Comparison of ENCODE assay signal across 10 cellular contexts in the genomic region with DNA sequence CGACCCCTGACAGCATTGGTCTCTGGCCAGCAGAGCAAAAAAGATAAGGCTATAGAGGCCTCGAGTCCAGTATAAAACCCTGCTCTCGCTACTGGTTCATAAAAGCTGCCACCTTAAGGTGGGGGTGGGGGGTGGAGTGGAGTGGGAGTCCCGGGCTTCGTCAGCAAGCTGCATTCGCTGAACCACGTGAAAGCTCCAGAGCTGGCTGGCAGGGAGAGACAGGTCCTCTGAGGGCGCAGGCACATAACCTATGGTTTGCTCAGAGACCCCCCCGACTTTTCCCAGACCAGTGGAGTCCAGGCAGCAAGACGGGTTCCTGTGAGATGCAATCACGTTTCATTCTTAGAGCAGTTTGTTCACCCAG. TPM values are rescaled to one million over a fixed set of nuclear protein-coding genes. Genes with fewer than 3 reads are reported as not detected.
DNase-seq lines count a peak whose midpoint lies in the region; ATAC-seq, FAIRE-seq and TF ChIP-seq lines count a peak whose summit lies in the region.
"Had no signal": no experiment of that assay in that cellular context is flagged by ENCODE, and none has a peak within 500 bp of the region (broad histone marks: within the 10 kb centered on the region; RNA-seq: fewer than 3 reads in every experiment).

No MANE protein-coding gene starts in this region.

- H3K36me3 ChIP-seq in HAP-1 (replicated peaks) (peaks cover 3% of the 10 kb centered on the region; the same call in 1 of the 2 replicates), GM12878 (ENCODE audit: control insufficient read depth in 2 of 2, insufficient read depth in 2 of 2, low read length in 1 of 2) (no peaks in the 10 kb centered on the region)
- H3K36me3 ChIP-seq: neutrophil had no signal

- SMC1A ChIA-PET in GM12878 (lab: Charles Lee; ENCODE audit: uncharacterized antibody, unreplicated experiment) = interaction anchor here (1.2 to 2.9 kb wide), 3 partner anchors 12 to 79 kb away, joined by 3 to 16 read pairs (median 5); no protein-coding TSS in a partner anchor

- intact Hi-C loops in GM12878 (cut with micrococcal nuclease; ENCODE audit: unreplicated experiment) = no loop called here

- no peaks in the 10 kb centered on the region for H3K36me3 Mint-ChIP-seq in natural killer cell treated with Interleukin-12 subunit alpha and Interleukin-12 subunit beta and Interleukin-15 and Interleukin-18, amount 100 ng/mL, for 72 hours

- CTCF ChIA-PET in AG04450 (lab: Charles Lee) (interaction anchor here (0.5 to 16.2 kb wide), 5 partner anchors 17 to 507 kb away, joined by 3 to 414 read pairs (median 5); no protein-coding TSS in a partner anchor), GM12878 (lab: Yijun Ruan, JAX) (interaction anchor here (0.6 to 23.4 kb wide), 4 partner anchors 13 to 79 kb away, joined by 3 to 885 read pairs (median 10); a partner anchor contains a TSS)

- no peak for TF ChIP-seq POLR2A in GM12878 (IDR thresholded peaks at IDR 0.05; ENCODE audit: low read depth, low read length)

- H3K4me3 Mint-ChIP-seq in natural killer cell treated with Interleukin-12 subunit alpha and Interleukin-12 subunit beta and Interleukin-15 and Interleukin-18, amount 100 ng/mL, for 72 hours = peak overlapping the region; percentile 25

- H4K20me1 ChIP-seq in GM12878 (ENCODE audit: control insufficient read depth, insufficient read depth) = no peaks in the 10 kb centered on the region

- no peaks in the 10 kb centered on the region for H3K9me3 Mint-ChIP-seq in natural killer cell treated with Interleukin-12 subunit alpha and Interleukin-12 subunit beta and Interleukin-15 and Interleukin-18, amount 100 ng/mL, for 72 hours

- in situ Hi-C loops in HAP-1 (cut with MboI; ENCODE audit: low sequenced_read_pairs) = no loop called here
- in situ Hi-C loops in GM12878 (cut with MboI) = no loop called here

- DNase-seq in AG04450 (ENCODE audit: low read depth, low spot score) = no peak
- DNase-seq in HAP-1 (ENCODE audit: low spot score in 2 of 2) = peak in 1 of 2 experiments; percentile 42
- DNase-seq in GM12878 (ENCODE audit: low read depth, low spot score) = no peak
- no peak for DNase-seq in natural killer cell treated with Interleukin-12 subunit alpha and Interleukin-12 subunit beta and Interleukin-15 and Interleukin-18, amount 100 ng/mL, for 72 hours (ENCODE audit: low spot score)
- no peak for DNase-seq in inferior parietal cortex (ENCODE audit: extremely low spot score)
- no peak for DNase-seq in T-helper 9 cell
- DNase-seq in urothelium cell line (ENCODE audit: low spot score) = no peak

- peak overlapping the region; percentile 100 for H3K4me3 ChIP-seq in AG04450 (ENCODE audit: low read depth, low read length)
- H3K4me3 ChIP-seq in HAP-1 = peak overlapping the region; percentile 88
- peak overlapping the region; percentile 95; the same call in 1 of the 2 replicates for H3K4me3 ChIP-seq in GM12878

- H3K4me1 Mint-ChIP-seq in natural killer cell treated with Interleukin-12 subunit alpha and Interleukin-12 subunit beta and Interleukin-15 and Interleukin-18, amount 100 ng/mL, for 72 hours (ENCODE audit: low read depth in 2 of 2) = peaks cover 20 to 27% of the 10 kb centered on the region in 2 donors

- no peak for TF ChIP-seq RAD21 in GM12878 (IDR thresholded peaks at IDR 0.05; ENCODE audit: insufficient read depth, low read depth, low read length)

- H3K4me1 ChIP-seq in HAP-1 (peaks cover 46% of the 10 kb centered on the region), GM12878 (ENCODE audit: control insufficient read depth, insufficient read depth, low read length) (peaks cover 45% of the 10 kb centered on the region)

- 23% methylated on average over 11 of the region's 11 CpGs for WGBS in GM12878 (ENCODE audit: insufficient coverage, insufficient replicate concordance, low lambda C conversion rate, missing lambda C conversion rate)

- H3K27me3 Mint-ChIP-seq in natural killer cell treated with Interleukin-12 subunit alpha and Interleukin-12 subunit beta and Interleukin-15 and Interleukin-18, amount 100 ng/mL, for 72 hours = peaks cover 14 to 20% of the 10 kb centered on the region in 2 donors

- peak overlapping the region; percentile 82 for H3K4me2 ChIP-seq in GM12878 (ENCODE audit: control insufficient read depth, insufficient read depth)

- POLR2A ChIA-PET in AG04450 (lab: Yijun Ruan, JAX) = interaction anchor here (0.9 to 4.0 kb wide), 2 partner anchors 21 to 79 kb away, joined by 3 to 30 read pairs; no protein-coding TSS in a partner anchor
- POLR2A ChIA-PET in GM12878 (lab: Charles Lee) = interaction anchor here (0.5 to 5.2 kb wide), 4 partner anchors 12 to 648 kb away, joined by 3 to 42 read pairs (median 18); no protein-coding TSS in a partner anchor

- RAD21 ChIA-PET in GM12878 (lab: Charles Lee; ENCODE audit: unreplicated experiment) = interaction anchor here (2.5 to 7.5 kb wide), 2 partner anchors 12 to 21 kb away, joined by 17 to 68 read pairs; no protein-coding TSS in a partner anchor

- no peak overlapping the region for H3K27ac Mint-ChIP-seq in natural killer cell treated with Interleukin-12 subunit alpha and Interleukin-12 subunit beta and Interleukin-15 and Interleukin-18, amount 100 ng/mL, for 72 hours

- H3K27me3 ChIP-seq in AG04450 (ENCODE audit: control insufficient read depth, insufficient read depth, low read length) = no peaks in the 10 kb centered on the region
- no peaks in the 10 kb centered on the region for H3K27me3 ChIP-seq in HAP-1 (ENCODE audit: low read depth)
- H3K27me3 ChIP-seq in GM12878 (replicated peaks in 1 of 2; ENCODE audit: control insufficient read depth in 2 of 2, insufficient read depth in 2 of 2, low read length in 1 of 2) = peaks cover 2 to 3% of the 10 kb centered on the region in 2 experiments; a peak in 1 of 4 replicates

- ATAC-seq in GM12878 = no peak
- ATAC-seq in natural killer cell treated with Interleukin-12 subunit alpha and Interleukin-12 subunit beta and Interleukin-15 and Interleukin-18, amount 100 ng/mL, for 72 hours = no peak
- ATAC-seq in HG03159 (IDR thresholded peaks at IDR 0.05; ENCODE audit: unreplicated experiment) = no peak

- BruUV-seq in GM12878 (replicated peaks; lab: Mats Ljungman, UMichigan) = no TSS peak

- FAIRE-seq in GM12878 (lab: Jason Lieb, UNC) (no peak), urothelium cell line (lab: Jason Lieb, UNC) (no peak)
- FAIRE-seq: RCC 7860 had no signal

- peaks cover 18% of the 10 kb centered on the region for H3K79me2 ChIP-seq in GM12878 (ENCODE audit: control insufficient read depth, insufficient read depth, low read length)

- H3K9ac ChIP-seq in GM12878 (ENCODE audit: control insufficient read depth, insufficient read depth, low read length) = peak overlapping the region; percentile 98; the same call in 1 of the 2 replicates

- no peak for TF ChIP-seq EP300 in GM12878 (IDR thresholded peaks at IDR 0.05; ENCODE audit: borderline replicate concordance in 1 of 2, control insufficient read depth in 1 of 2, low read depth in 2 of 2, low read length in 2 of 2)

- no peak overlapping the region for H3K27ac ChIP-seq in AG04450 (ENCODE audit: low read depth, low read length)
- H3K27ac ChIP-seq in GM12878 (ENCODE audit: control insufficient read depth, insufficient read depth) = no peak overlapping the region
- H3K27ac ChIP-seq: neutrophil had no signal

- no peak for TF ChIP-seq CTCF in AG04450 (IDR thresholded peaks at IDR 0.05; ENCODE audit: low read depth, low read length)
- no peak for TF ChIP-seq CTCF in GM12878 (IDR thresholded peaks at IDR 0.05 in 2 of 3, conservative IDR thresholded peaks at IDR 0.05 in 1 of 3; ENCODE audit: control insufficient read depth in 2 of 3, extremely low read depth in 1 of 3, insufficient read depth in 1 of 3, low read depth in 3 of 3, low read length in 3 of 3)

- H3K9me3 ChIP-seq in AG04450 (ENCODE audit: control insufficient read depth, insufficient read depth, low read length) = no peaks in the 10 kb centered on the region; the same call in 1 of the 2 replicates
- H3K9me3 ChIP-seq in HAP-1 = no peaks in the 10 kb centered on the region
- no peaks in the 10 kb centered on the region for H3K9me3 ChIP-seq in GM12878 (replicated peaks; ENCODE audit: control insufficient read depth, insufficient read depth, low read length)
- H3K9me3 ChIP-seq: neutrophil had no signal

- H2AFZ ChIP-seq in GM12878 (ENCODE audit: control insufficient read depth, low read depth, low read length) = peak overlapping the region; percentile 84; the same call in 1 of the 2 replicates

RNA-seq across cellular contexts. Expression of a gene that starts 1.4 kb away (rescaled TPM):
- polyA plus RNA-seq in AG04450 (2011; rRNA removed) (10.8 and 14.1 TPM in 2 replicates), GM12878 (2011; rRNA removed) (1.1 and 2.2 TPM in 2 replicates), GM12878 (2014; fragmentation: Illumina TruSeq; extraction: Trizol) (0.90 and 1.0 TPM in 2 replicates), GM12878 (2014; fragmentation: Nextera tagmentation; extraction: Ambion mirVana) (under 1 TPM; 0.10 to 0.26 TPM), GM12878 (2014; rRNA removed) (3.1 and 3.5 TPM in 2 replicates), GM12878 (2016; fragmentation: Nextera tagmentation; extraction: Ambion mirVana) (1 to 10 TPM; 1.0 to 1.7 TPM)
- 10.9 and 11.3 TPM in 2 replicates for polyA minus RNA-seq in AG04450 (2011; rRNA and poly(A)+ RNA removed)
- total RNA-seq in GM12878 (2013; cell fraction: nucleolus; rRNA removed) = 4.8 and 6.2 TPM in 2 replicates
- total RNA-seq in GM12878 (2014; rRNA removed) (2.3 and 2.8 TPM in 2 replicates), GM12878 (2014; rRNA removed; fragmentation: Illumina TruSeq; extraction: Trizol) (2.1 and 3.3 TPM in 2 replicates), GM12878 (2021) (4.3 and 4.7 TPM in 2 replicates)
- 0.58 TPM for polyA plus RNA-seq in GM12878 (2011; ENCODE audit: low read depth)
- polyA plus RNA-seq in GM12878 (2011; cell fraction: cytosol; rRNA removed) = 2.7 and 4.4 TPM in 2 replicates
- polyA plus RNA-seq in GM12878 (2011; cell fraction: nucleus; rRNA removed) = 7.6 and 12.3 TPM in 2 replicates
- 0.80 and 1.7 TPM in 2 replicates for polyA plus RNA-seq in GM12878 (2012)
- polyA minus RNA-seq in GM12878 (2011; rRNA and poly(A)+ RNA removed) = 1.2 and 4.7 TPM in 2 replicates
- polyA minus RNA-seq in GM12878 (2011; cell fraction: cytosol; rRNA and poly(A)+ RNA removed) = 1.6 and 4.1 TPM in 2 replicates
- 6.9 and 15.1 TPM in 2 replicates for polyA minus RNA-seq in GM12878 (2011; cell fraction: nucleus; rRNA and poly(A)+ RNA removed)
- 1 to 10 TPM in 1 of 2 donors, not detected in 1; 1.9 TPM for total RNA-seq in natural killer cell treated with Interleukin-12 subunit alpha and Interleukin-12 subunit beta and Interleukin-15 and Interleukin-18, amount 100 ng/mL, for 72 hours

RNA-seq across cellular contexts. Expression of a gene that starts 32.1 kb away (rescaled TPM):
- polyA plus RNA-seq in AG04450 (2011; rRNA removed) (77.8 and 87.0 TPM in 2 replicates), GM12878 (2011; rRNA removed) (8.7 and 11.3 TPM in 2 replicates), GM12878 (2014; fragmentation: Illumina TruSeq; extraction: Trizol) (1.3 and 1.7 TPM in 2 replicates), GM12878 (2014; fragmentation: Nextera tagmentation; extraction: Ambion mirVana) (under 1 TPM; 0.05 to 0.44 TPM), GM12878 (2014; rRNA removed) (1.7 and 2.5 TPM in 2 replicates), GM12878 (2016; fragmentation: Nextera tagmentation; extraction: Ambion mirVana) (1 to 10 TPM in 1 of 2 experiments, under 1 TPM in 1; 0.56 to 1.2 TPM)
- polyA minus RNA-seq in AG04450 (2011; rRNA and poly(A)+ RNA removed) = 106 and 126 TPM in 2 replicates
- total RNA-seq in GM12878 (2013; cell fraction: nucleolus; rRNA removed) = 10.8 and 13.6 TPM in 2 replicates
- total RNA-seq in GM12878 (2014; rRNA removed) (1.1 and 1.2 TPM in 2 replicates), GM12878 (2014; rRNA removed; fragmentation: Illumina TruSeq; extraction: Trizol) (0.63 and 1.1 TPM in 2 replicates), GM12878 (2021) (1.0 and 1.2 TPM in 2 replicates)
- 1.1 TPM for polyA plus RNA-seq in GM12878 (2011; ENCODE audit: low read depth)
- 14.5 and 15.4 TPM in 2 replicates for polyA plus RNA-seq in GM12878 (2011; cell fraction: cytosol; rRNA removed)
- polyA plus RNA-seq in GM12878 (2011; cell fraction: nucleus; rRNA removed) = 29.3 and 42.3 TPM in 2 replicates
- 1.7 and 4.3 TPM in 2 replicates for polyA plus RNA-seq in GM12878 (2012)
- polyA minus RNA-seq in GM12878 (2011; rRNA and poly(A)+ RNA removed) = 4.9 and 11.1 TPM in 2 replicates
- polyA minus RNA-seq in GM12878 (2011; cell fraction: cytosol; rRNA and poly(A)+ RNA removed) = 7.1 and 11.8 TPM in 2 replicates
- 6.2 and 6.5 TPM in 2 replicates for polyA minus RNA-seq in GM12878 (2011; cell fraction: nucleus; rRNA and poly(A)+ RNA removed)
- total RNA-seq in natural killer cell treated with Interleukin-12 subunit alpha and Interleukin-12 subunit beta and Interleukin-15 and Interleukin-18, amount 100 ng/mL, for 72 hours = 10 to 100 TPM; 12.5 to 21.1 TPM

RNA-seq across cellular contexts. Expression of a gene that starts 32.2 kb away (rescaled TPM):
- polyA plus RNA-seq in AG04450 (2011; rRNA removed) = 0.27 and 0.60 TPM in 2 replicates
- polyA minus RNA-seq in AG04450 (2011; rRNA and poly(A)+ RNA removed) = 0.26 and 0.37 TPM in 2 replicates
- not detected in 2 replicates for total RNA-seq in GM12878 (2013; cell fraction: nucleolus; rRNA removed)
- total RNA-seq in GM12878 (2014; rRNA removed) = not detected in 2 replicates
- not detected in 2 replicates for total RNA-seq in GM12878 (2014; rRNA removed; fragmentation: Illumina TruSeq; extraction: Trizol)
- total RNA-seq in GM12878 (2021) = not detected in 2 replicates
- polyA plus RNA-seq in GM12878 (2011; ENCODE audit: low read depth) = not detected
- polyA plus RNA-seq in GM12878 (2011; rRNA removed) = 0.01 TPM in 1 of 2 replicates, not detected in the other
- 0.01 and 0.02 TPM in 2 replicates for polyA plus RNA-seq in GM12878 (2011; cell fraction: cytosol; rRNA removed)
- 0.04 and 0.07 TPM in 2 replicates for polyA plus RNA-seq in GM12878 (2011; cell fraction: nucleus; rRNA removed)
- 0.03 TPM in 1 of 2 replicates, not detected in the other for polyA plus RNA-seq in GM12878 (2012)
- 0.03 TPM in 1 of 2 replicates, not detected in the other for polyA plus RNA-seq in GM12878 (2014; fragmentation: Illumina TruSeq; extraction: Trizol)
- polyA plus RNA-seq in GM12878 (2014; fragmentation: Nextera tagmentation; extraction: Ambion mirVana) = not detected
- polyA plus RNA-seq in GM12878 (2014; rRNA removed) = 0.03 TPM in 1 of 2 replicates, not detected in the other
- polyA plus RNA-seq in GM12878 (2016; fragmentation: Nextera tagmentation; extraction: Ambion mirVana) = under 1 TPM in 1 of 2 experiments, not detected in 1; 0.20 TPM
- not detected in 2 replicates for polyA minus RNA-seq in GM12878 (2011; rRNA and poly(A)+ RNA removed)
- polyA minus RNA-seq in GM12878 (2011; cell fraction: cytosol; rRNA and poly(A)+ RNA removed) = not detected in 2 replicates
- 0.12 TPM in 1 of 2 replicates, not detected in the other for polyA minus RNA-seq in GM12878 (2011; cell fraction: nucleus; rRNA and poly(A)+ RNA removed)
- total RNA-seq in natural killer cell treated with Interleukin-12 subunit alpha and Interleukin-12 subunit beta and Interleukin-15 and Interleukin-18, amount 100 ng/mL, for 72 hours = under 1 TPM; 0.17 to 0.62 TPM
